In genomic region chr7:14905764-14906163, GRCh38 we compare ENCODE assay signal across 12 cellular contexts.
"Had no signal": no experiment of that assay in that cellular context is flagged by ENCODE, and none has a peak within 500 bp of the region (broad histone marks: within the 10 kb centered on the region; RNA-seq: fewer than 3 reads in every experiment).

No MANE protein-coding gene starts in this region.

- ATAC-seq: left cardiac atrium; lower lobe of right lung; right cardiac atrium; stimulated activated memory B cell treated with anti-CD40 and anti-IgM and Interleukin-4, amounts not matched to agents 10 μg/mL and 1 μg/mL and 100 μg/mL, for 72 hours; WTC11 had no signal

- DNase-seq: activated CD4-positive, alpha-beta T cell treated with anti-CD3 and anti-CD28 coated beads for 48 hours; activated naive CD4-positive, alpha-beta T cell; left cardiac atrium; lower lobe of right lung; naive B cell; posterior cingulate gyrus; right cardiac atrium; stimulated activated CD4-positive, alpha-beta T cell treated with anti-CD3 and anti-CD28 coated beads, Interleukin-1b, Interleukin-23, amount 100 ng/mL, for 48 hours; T1000; trophoblast cell had no signal
